ENCODE assay signal across 15 cellular contexts in genomic region chr7:100019908-100020307, GRCh38. TPM values are rescaled to one million over a fixed set of nuclear protein-coding genes. Genes with fewer than 3 reads are reported as not detected.
DNase-seq lines count a peak whose midpoint lies in the region; ATAC-seq and TF ChIP-seq lines count a peak whose summit lies in the region.
"Had no signal": no experiment of that assay in that cellular context is flagged by ENCODE, and none has a peak within 500 bp of the region (broad histone marks: within the 10 kb centered on the region; RNA-seq: fewer than 3 reads in every experiment).

No MANE protein-coding gene starts in this region.

- peaks cover 19 to 48% (median 41%) of the 10 kb centered on the region in 4 donors for H3K36me3 ChIP-seq in stomach

- TF ChIP-seq CTCF in activated B cell treated with CpG ODN at 0.5 μM for 24 hours (IDR thresholded peaks at IDR 0.05) (no peak), stomach (IDR thresholded peaks at IDR 0.05) (no peak)

- peak overlapping the region; percentile 88 for H3K27ac Mint-ChIP-seq in activated naive CD4-positive, alpha-beta T cell treated with anti-CD3 and anti-CD28 coated beads for 36 hours
- peak overlapping the region; percentile 4 for H3K27ac Mint-ChIP-seq in activated B cell treated with CpG ODN at 0.5 μM for 24 hours
- H3K27ac Mint-ChIP-seq: T-helper 2 cell treated with Interferon-gamma antibody and Interleukin-4, amounts not matched to agents 5 μg/mL and 100 μg/mL, for 36 hours had no signal

- TF ChIP-seq EP300 in stomach (IDR thresholded peaks at IDR 0.05) = no peak

- POLR2A ChIA-PET in activated B cell treated with CpG ODN at 0.5 μM for 24 hours (lab: Charles Lee) = no interaction called here

- CTCF ChIA-PET in activated naive CD4-positive, alpha-beta T cell treated with anti-CD3 and anti-CD28 coated beads for 36 hours (lab: Charles Lee) = interaction anchor here (0.7 to 1.4 kb wide), 2 partner anchors 32 to 40 kb away, joined by 3 to 4 read pairs; no protein-coding TSS in a partner anchor
- CTCF ChIA-PET in activated B cell treated with CpG ODN at 0.5 μM for 24 hours (lab: Charles Lee) = no interaction called here

- H3K9me3 Mint-ChIP-seq in activated naive CD4-positive, alpha-beta T cell treated with anti-CD3 and anti-CD28 coated beads for 36 hours = no peaks in the 10 kb centered on the region
- no peaks in the 10 kb centered on the region for H3K9me3 Mint-ChIP-seq in activated B cell treated with CpG ODN at 0.5 μM for 24 hours
- H3K9me3 Mint-ChIP-seq: T-helper 2 cell treated with Interferon-gamma antibody and Interleukin-4, amounts not matched to agents 5 μg/mL and 100 μg/mL, for 36 hours had no signal

- no peaks in the 10 kb centered on the region for H3K27me3 ChIP-seq in stomach
- H3K27me3 ChIP-seq: foreskin keratinocyte, tibial nerve had no signal

- peaks cover 44% of the 10 kb centered on the region for H3K36me3 Mint-ChIP-seq in activated naive CD4-positive, alpha-beta T cell treated with anti-CD3 and anti-CD28 coated beads for 36 hours (ENCODE audit: low read depth)
- peaks cover 50% of the 10 kb centered on the region for H3K36me3 Mint-ChIP-seq in activated B cell treated with CpG ODN at 0.5 μM for 24 hours (ENCODE audit: low read depth)

- intact Hi-C loops in activated naive CD4-positive, alpha-beta T cell treated with anti-CD3 and anti-CD28 coated beads for 36 hours (cut with micrococcal nuclease) = loop anchor here (1.0 to 10.0 kb wide), 12 partner anchors 23 to 639 kb away; partner anchors contain the start of genes CYP3A4, FAM200A, MEPCE and ZCWPW1
- intact Hi-C loops in activated B cell treated with CpG ODN at 0.5 μM for 24 hours (cut with micrococcal nuclease) (no loop called here), stomach (cut with DNase I; ENCODE audit: low total_unique reads) (no loop called here)

- WGBS in stomach, 5 donors = 30 to 57% (median 38%) methylated on average over 7 of the region's 7 CpGs

- H3K4me3 Mint-ChIP-seq in activated naive CD4-positive, alpha-beta T cell treated with anti-CD3 and anti-CD28 coated beads for 36 hours = peak overlapping the region; percentile 17
- H3K4me3 Mint-ChIP-seq in activated B cell treated with CpG ODN at 0.5 μM for 24 hours = no peak overlapping the region
- H3K4me3 Mint-ChIP-seq: T-helper 2 cell treated with Interferon-gamma antibody and Interleukin-4, amounts not matched to agents 5 μg/mL and 100 μg/mL, for 36 hours had no signal

- H3K27me3 Mint-ChIP-seq in activated naive CD4-positive, alpha-beta T cell treated with anti-CD3 and anti-CD28 coated beads for 36 hours (ENCODE audit: low read depth) = no peaks in the 10 kb centered on the region
- H3K27me3 Mint-ChIP-seq in activated B cell treated with CpG ODN at 0.5 μM for 24 hours = no peaks in the 10 kb centered on the region

- no peak for ATAC-seq in activated B cell treated with CpG ODN at 0.5 μM for 24 hours (ENCODE audit: low read depth)
- ATAC-seq: foreskin keratinocyte, right cardiac atrium had no signal

- peak overlapping the region in 1 of 4 donors; percentile 13 for H3K4me3 ChIP-seq in stomach
- H3K4me3 ChIP-seq: tibial nerve had no signal

- peaks cover 77% of the 10 kb centered on the region for H3K4me1 Mint-ChIP-seq in activated naive CD4-positive, alpha-beta T cell treated with anti-CD3 and anti-CD28 coated beads for 36 hours (ENCODE audit: low read depth)
- H3K4me1 Mint-ChIP-seq in activated B cell treated with CpG ODN at 0.5 μM for 24 hours = peaks cover 31% of the 10 kb centered on the region

- TF ChIP-seq POLR2A in stomach (IDR thresholded peaks at IDR 0.05) = no peak

- peaks cover 66 to 89% (median 77%) of the 10 kb centered on the region in 4 donors for H3K4me1 ChIP-seq in stomach

- DNase-seq in activated naive CD4-positive, alpha-beta T cell treated with anti-CD3 and anti-CD28 coated beads for 36 hours = peak; percentile 78
- no peak for DNase-seq in activated naive CD4-positive, alpha-beta T cell (lab: John Stamatoyannopoulos, UW)
- DNase-seq in activated B cell treated with CpG ODN at 0.5 μM for 24 hours = no peak
- peak; percentile 4 for DNase-seq in epidermal melanocyte (ENCODE audit: insufficient read length, low spot score)
- no peak for DNase-seq in stomach
- no peak for DNase-seq in HUDEP-2 (lab: John Stamatoyannopoulos, UW; ENCODE audit: unreplicated experiment in 76 of 76)
- no peak for DNase-seq in SW 1271 (lab: John Stamatoyannopoulos, UW)
- no peak for DNase-seq in cerebellar nuclear complex (lab: John Stamatoyannopoulos, UW)
- DNase-seq: activated CD4-positive, alpha-beta T cell treated with anti-CD3 and anti-CD28 coated beads, Interleukin-2, amount 50 U/mL, for 1 hour; activated effector memory CD4-positive, alpha-beta T cell treated with Interleukin-2 at 50 U/mL for 16 hours; foreskin keratinocyte; NCI-H2171; right cardiac atrium had no signal

- H3K9me3 ChIP-seq in stomach = no peaks in the 10 kb centered on the region
- H3K9me3 ChIP-seq: tibial nerve had no signal

- peak overlapping the region; percentile 54 to 100 (median 98) for H3K27ac ChIP-seq in stomach
- H3K27ac ChIP-seq: foreskin keratinocyte, tibial nerve had no signal

RNA-seq across cellular contexts. Expression of gene ZKSCAN1, which starts 4.5 kb away (rescaled TPM):
- total RNA-seq in activated naive CD4-positive, alpha-beta T cell treated with anti-CD3 and anti-CD28 coated beads for 36 hours = 10 to 100 TPM; 64.4 to 67.9 TPM
- total RNA-seq in activated B cell treated with CpG ODN at 0.5 μM for 24 hours = 59.0 and 70.6 TPM in 2 replicates
- 100 to 1,000 TPM in 1 of 5 donors, 10 to 100 TPM in 4; 49.0 to 153 (median 55.2) TPM for total RNA-seq in stomach
- 10 to 100 TPM in 2 of 3 donors, 1 to 10 TPM in 1; 9.5 to 13.6 (median 10.0) TPM for polyA plus RNA-seq in stomach

RNA-seq across cellular contexts. Expression of gene ZSCAN21, which starts 29.7 kb away (rescaled TPM):
- 1 to 10 TPM; 6.2 to 6.4 TPM for total RNA-seq in activated naive CD4-positive, alpha-beta T cell treated with anti-CD3 and anti-CD28 coated beads for 36 hours
- 10.6 and 11.3 TPM in 2 replicates for total RNA-seq in activated B cell treated with CpG ODN at 0.5 μM for 24 hours
- total RNA-seq in stomach = 10 to 100 TPM in 4 of 5 donors, 1 to 10 TPM in 1; 6.4 to 48.4 (median 14.6) TPM
- polyA plus RNA-seq in stomach = 1 to 10 TPM; 5.4 to 7.0 (median 6.8) TPM

RNA-seq across cellular contexts. Expression of gene AZGP1, which starts 44.1 kb away (rescaled TPM):
- total RNA-seq in activated naive CD4-positive, alpha-beta T cell treated with anti-CD3 and anti-CD28 coated beads for 36 hours = not detected
- total RNA-seq in activated B cell treated with CpG ODN at 0.5 μM for 24 hours (not detected in 2 replicates), stomach (10 to 100 TPM in 2 of 5 donors, 1 to 10 TPM in 2, not detected in 1; 6.8 to 92.3 (median 32.7) TPM)
- polyA plus RNA-seq in stomach = 100 to 1,000 TPM; 235 to 461 (median 422) TPM

Comparison
In these comparisons a context has a peak if more than half of its experiments do, and no peak if none do; other contexts are left out.
1. DNase-seq: peak in activated naive CD4-positive, alpha-beta T cell treated with anti-CD3 and anti-CD28 coated beads for 36 hours (single experiment) and epidermal melanocyte (single experiment); none in activated naive CD4-positive, alpha-beta T cell (0 of 4), activated B cell treated with CpG ODN at 0.5 μM for 24 hours (single experiment), stomach (single experiment), HUDEP-2 (0 of 76), SW 1271 (0 of 2) and cerebellar nuclear complex (0 of 2).